In genomic region chr16:2154533-2155090, GRCh38 we compare ENCODE assay signal across 1 cellular context.
TF ChIP-seq lines count a peak whose summit lies in the region.

No MANE protein-coding gene starts in this region.

TF ChIP-seq in GM12878, 131 proteins besides CTCF, POLR2A, EP300 and RAD21:
- TF ChIP-seq ZBTB4 (CRISPR knock-in tag; IDR thresholded peaks at IDR 0.05) (peak; percentile 52; the same call in 1 of the 2 replicates), LARP7 (IDR thresholded peaks at IDR 0.05) (no peak)
